ENCODE assay signal across 12 cellular contexts in genomic region chr1:115337276-115337632, GRCh38. TPM values are rescaled to one million over a fixed set of nuclear protein-coding genes. Genes with fewer than 3 reads are reported as not detected.
DNase-seq lines count a peak whose midpoint lies in the region; ATAC-seq lines count a peak whose summit lies in the region.
"Had no signal": no experiment of that assay in that cellular context is flagged by ENCODE, and none has a peak within 500 bp of the region (broad histone marks: within the 10 kb centered on the region; RNA-seq: fewer than 3 reads in every experiment).

No MANE protein-coding gene starts in this region.

- no peaks in the 10 kb centered on the region for H3K36me3 ChIP-seq in ES-I3 (ENCODE audit: insufficient read depth, low read length)
- no peaks in the 10 kb centered on the region for H3K36me3 ChIP-seq in adipocyte (ENCODE audit: control insufficient read depth, insufficient read depth, low read length, severe bottlenecking)
- no peaks in the 10 kb centered on the region for H3K36me3 ChIP-seq in rectal smooth muscle tissue (ENCODE audit: control insufficient read depth, insufficient read depth, low read length)

- peak; percentile 9 to 12 for ATAC-seq in right cardiac atrium
- ATAC-seq: activated naive CD8-positive, alpha-beta T cell treated with anti-CD3 and anti-CD28 coated beads, Interleukin-2, amount 50 U/mL, for 24 hours had no signal

- intact Hi-C loops in right cardiac atrium (cut with DNase I), result loop anchor here in 1 of 4 donors (5.0 kb wide), 1 partner anchor 200 kb away; no protein-coding TSS in a partner anchor

- DNase-seq in adipocyte (ENCODE audit: low read depth), result peak; percentile 36
- DNase-seq in right cardiac atrium, result peak in 2 of 3 donors; percentile 64 to 66
- no peak for DNase-seq in activated effector memory CD4-positive, alpha-beta T cell treated with anti-CD3 and anti-CD28 coated beads, Interleukin-2, amount 50 U/mL, for 16 hours
- no peak for DNase-seq in NCI-H1417 (lab: John Stamatoyannopoulos, UW)
- DNase-seq in NCI-H1092 treated with DMSO at 0.1 percent for 48 hours (lab: John Stamatoyannopoulos, UW), result no peak
- no peak for DNase-seq in NCI-H524 treated with DMSO at 0.1 percent for 48 hours (lab: John Stamatoyannopoulos, UW)
- DNase-seq: activated B cell treated with CpG ODN at 0.5 μM for 24 hours; activated naive CD8-positive, alpha-beta T cell treated with anti-CD3 and anti-CD28 coated beads, Interleukin-2, amount 50 U/mL, for 24 hours; DMS153; NCI-H510A had no signal

- H3K9ac ChIP-seq in ES-I3 (ENCODE audit: low read depth, low read length) (peak overlapping the region; percentile 67; the same call in 1 of the 2 replicates), adipocyte (ENCODE audit: low read length) (peak overlapping the region; percentile 86), rectal smooth muscle tissue (ENCODE audit: low read length) (no peak overlapping the region)

- 3% methylated on average over 19 of the region's 19 CpGs for WGBS in right cardiac atrium

- peaks cover 4% of the 10 kb centered on the region; the same call in 1 of the 2 replicates for H3K4me1 ChIP-seq in ES-I3 (ENCODE audit: insufficient read depth, low read length)
- peaks cover 51% of the 10 kb centered on the region for H3K4me1 ChIP-seq in adipocyte (ENCODE audit: control insufficient read depth, insufficient read depth, low read length)
- H3K4me1 ChIP-seq in right cardiac atrium (ENCODE audit: control insufficient read depth, insufficient read depth, low read length), result peaks cover 6% of the 10 kb centered on the region
- no peaks in the 10 kb centered on the region for H3K4me1 ChIP-seq in rectal smooth muscle tissue (ENCODE audit: control insufficient read depth, insufficient read depth, low read length)

- H3K4me3 ChIP-seq in adipocyte (ENCODE audit: low read length) (peak overlapping the region; percentile 85), right cardiac atrium (ENCODE audit: low read length) (peak overlapping the region; percentile 64), rectal smooth muscle tissue (ENCODE audit: low read length) (peak overlapping the region; percentile 59)

- H3K27ac ChIP-seq in right cardiac atrium (ENCODE audit: low read length) (peak overlapping the region; percentile 44), rectal smooth muscle tissue (ENCODE audit: low read depth, low read length) (no peak overlapping the region)

- no peaks in the 10 kb centered on the region for H3K27me3 ChIP-seq in adipocyte (replicated peaks; ENCODE audit: control insufficient read depth, insufficient read depth, low read length)
- no peaks in the 10 kb centered on the region for H3K27me3 ChIP-seq in right cardiac atrium (ENCODE audit: control insufficient read depth, insufficient read depth)
- H3K27me3 ChIP-seq in rectal smooth muscle tissue (ENCODE audit: control insufficient read depth, insufficient read depth, low read length), result no peaks in the 10 kb centered on the region

- H3K9me3 ChIP-seq in ES-I3 (ENCODE audit: control insufficient read depth, insufficient read depth, low read length), result no peaks in the 10 kb centered on the region
- H3K9me3 ChIP-seq in adipocyte (ENCODE audit: control insufficient read depth, low read length), result no peaks in the 10 kb centered on the region
- H3K9me3 ChIP-seq in right cardiac atrium (ENCODE audit: control insufficient read depth, low read length), result no peaks in the 10 kb centered on the region

RNA-seq across cellular contexts. Expression of gene NGF, which starts 0.8 kb away (rescaled TPM):
- total RNA-seq in right cardiac atrium, result 1 to 10 TPM; 3.3 to 7.4 (median 5.6) TPM
- 17.4 TPM for polyA plus RNA-seq in right cardiac atrium
- total RNA-seq: activated B cell treated with CpG ODN at 0.5 μM for 24 hours had no signal

Comparison
In these comparisons a context has a peak if more than half of its experiments do, and no peak if none do; other contexts are left out.
1. DNase-seq: peak in adipocyte (single experiment) and right cardiac atrium (2 of 3); none in activated effector memory CD4-positive, alpha-beta T cell treated with anti-CD3 and anti-CD28 coated beads, Interleukin-2, amount 50 U/mL, for 16 hours (single experiment), NCI-H1417 (0 of 3), NCI-H1092 treated with DMSO at 0.1 percent for 48 hours (single experiment) and NCI-H524 treated with DMSO at 0.1 percent for 48 hours (single experiment).
2. Peak in every context shown above with its lines, with median percentiles within 50 percentile points of each other: H3K4me3 ChIP-seq.